Comparison of ENCODE assay signal across 1 cellular context in genomic region chr6:27545271-27546046, GRCh38.
TF ChIP-seq lines count a peak whose summit lies in the region.

No MANE protein-coding gene starts in this region.

TF ChIP-seq in HepG2, 621 proteins besides CTCF, POLR2A, EP300 and RAD21 (continued from another document and continues in another):
- peak; percentile 48; the same call in 1 of the 2 replicates for TF ChIP-seq ELF1 (CRISPR knock-in tag; IDR thresholded peaks at IDR 0.05)
- peak; percentile 45; the same call in 1 of the 2 replicates for TF ChIP-seq RXRB (CRISPR knock-in tag; IDR thresholded peaks at IDR 0.05; ENCODE audit: borderline replicate concordance)
- TF ChIP-seq REL (CRISPR knock-in tag; conservative IDR thresholded peaks at IDR 0.05) = no peak
- TF ChIP-seq ZZZ3 (CRISPR knock-in tag; IDR thresholded peaks at IDR 0.05; ENCODE audit: borderline replicate concordance) = no peak
- no peak for TF ChIP-seq HIC2 (CRISPR knock-in tag; IDR thresholded peaks at IDR 0.05; ENCODE audit: low read depth)
- peak; percentile 69; the same call in 1 of the 2 replicates for TF ChIP-seq FOXP4 (CRISPR knock-in tag; IDR thresholded peaks at IDR 0.05)
- no peak for TF ChIP-seq ZC3H13 (CRISPR knock-in tag; IDR thresholded peaks at IDR 0.05)
- TF ChIP-seq NFYB (CRISPR knock-in tag; IDR thresholded peaks at IDR 0.05) = peak; percentile 13; the same call in 1 of the 2 replicates
- no peak for TF ChIP-seq SETDB1 (CRISPR knock-in tag; IDR thresholded peaks at IDR 0.05; ENCODE audit: borderline replicate concordance)
- no peak for TF ChIP-seq ZNF724P (CRISPR knock-in tag; IDR thresholded peaks at IDR 0.05; ENCODE audit: borderline replicate concordance)
- no peak for TF ChIP-seq ZNF263 (CRISPR knock-in tag; IDR thresholded peaks at IDR 0.05)
- TF ChIP-seq FOXP1 (IDR thresholded peaks at IDR 0.05) = no peak
- no peak for TF ChIP-seq FOXP1 (CRISPR knock-in tag; IDR thresholded peaks at IDR 0.05)
- TF ChIP-seq FOXK1 (CRISPR knock-in tag; IDR thresholded peaks at IDR 0.05; ENCODE audit: borderline replicate concordance, low read depth) = peak; percentile 63; the same call in 1 of the 2 replicates
- TF ChIP-seq TFE3 (CRISPR knock-in tag; IDR thresholded peaks at IDR 0.05) = no peak
- no peak; the same call in 1 of the 2 replicates for TF ChIP-seq ZSCAN12 (CRISPR knock-in tag; IDR thresholded peaks at IDR 0.05)
- no peak for TF ChIP-seq ZNF775 (CRISPR knock-in tag; IDR thresholded peaks at IDR 0.05; ENCODE audit: borderline replicate concordance)
- TF ChIP-seq NFRKB (IDR thresholded peaks at IDR 0.05) = no peak
- TF ChIP-seq ZNF460 (CRISPR knock-in tag; IDR thresholded peaks at IDR 0.05; ENCODE audit: borderline replicate concordance) = no peak
- no peak for TF ChIP-seq ARNTL (CRISPR knock-in tag; IDR thresholded peaks at IDR 0.05)
- TF ChIP-seq CSRNP2 (CRISPR knock-in tag; conservative IDR thresholded peaks at IDR 0.05; ENCODE audit: low read depth) = no peak
- peak; percentile 72; the same call in 1 of the 2 replicates for TF ChIP-seq ZNF317 (CRISPR knock-in tag; IDR thresholded peaks at IDR 0.05)
- TF ChIP-seq RFX3 (CRISPR knock-in tag; IDR thresholded peaks at IDR 0.05) = no peak
- no peak for TF ChIP-seq ZNF260 (CRISPR knock-in tag; IDR thresholded peaks at IDR 0.05; ENCODE audit: borderline replicate concordance, low read depth)
- TF ChIP-seq ZSCAN29 (CRISPR knock-in tag; conservative IDR thresholded peaks at IDR 0.05) = no peak; the same call in 1 of the 2 replicates
- TF ChIP-seq ZFYVE20 (CRISPR knock-in tag; IDR thresholded peaks at IDR 0.05; ENCODE audit: borderline replicate concordance, low read depth) = no peak
- no peak for TF ChIP-seq CHCHD3 (CRISPR knock-in tag; IDR thresholded peaks at IDR 0.05)
- TF ChIP-seq PRMT3 (CRISPR knock-in tag; IDR thresholded peaks at IDR 0.05; ENCODE audit: borderline replicate concordance, low read depth) = 0 out of 2 replicates have a peak, but pooled peaks have one; percentile 40
- no peak for TF ChIP-seq ATRX (CRISPR knock-in tag; IDR thresholded peaks at IDR 0.05; ENCODE audit: borderline replicate concordance)
- no peak for TF ChIP-seq MBNL3 (CRISPR knock-in tag; conservative IDR thresholded peaks at IDR 0.05)
- no peak for TF ChIP-seq CHD2 (IDR thresholded peaks at IDR 0.05; ENCODE audit: low read depth, low read length)
- peak; percentile 94 for TF ChIP-seq ZHX1 (CRISPR knock-in tag; IDR thresholded peaks at IDR 0.05; ENCODE audit: low read depth)
- no peak for TF ChIP-seq POLR2G (IDR thresholded peaks at IDR 0.05; ENCODE audit: low read depth, low read length)
- peak; percentile 31; the same call in 1 of the 2 replicates for TF ChIP-seq ZNF280B (CRISPR knock-in tag; IDR thresholded peaks at IDR 0.05; ENCODE audit: borderline replicate concordance)
- TF ChIP-seq ZNF335 (CRISPR knock-in tag; IDR thresholded peaks at IDR 0.05) = no peak; the same call in 1 of the 2 replicates
- TF ChIP-seq ZFP41 (CRISPR knock-in tag; IDR thresholded peaks at IDR 0.05; ENCODE audit: borderline replicate concordance) = no peak
- no peak; the same call in 1 of the 2 replicates for TF ChIP-seq ZNF264 (CRISPR knock-in tag; IDR thresholded peaks at IDR 0.05)
- TF ChIP-seq ZEB1 (IDR thresholded peaks at IDR 0.05; ENCODE audit: insufficient replicate concordance, low read depth) = peak; percentile 99
- no peak for TF ChIP-seq RAD51 (IDR thresholded peaks at IDR 0.05; ENCODE audit: borderline replicate concordance)
- peak; percentile 87; the same call in 1 of the 2 replicates for TF ChIP-seq STAT6 (CRISPR knock-in tag; IDR thresholded peaks at IDR 0.05; ENCODE audit: borderline replicate concordance)
- TF ChIP-seq ZBTB34 (CRISPR knock-in tag; IDR thresholded peaks at IDR 0.05) = peak; percentile 69
- no peak for TF ChIP-seq AHR (CRISPR knock-in tag; IDR thresholded peaks at IDR 0.05)
- TF ChIP-seq ZNF816 (CRISPR knock-in tag; IDR thresholded peaks at IDR 0.05; ENCODE audit: borderline replicate concordance) = no peak
- no peak for TF ChIP-seq ZNF431 (CRISPR knock-in tag; IDR thresholded peaks at IDR 0.05; ENCODE audit: borderline replicate concordance, low read depth)
- TF ChIP-seq HIVEP1 (CRISPR knock-in tag; IDR thresholded peaks at IDR 0.05) = no peak
- no peak for TF ChIP-seq ZNF597 (CRISPR knock-in tag; IDR thresholded peaks at IDR 0.05)
- TF ChIP-seq ZNF510 (CRISPR knock-in tag; IDR thresholded peaks at IDR 0.05; ENCODE audit: low read depth) = no peak
- no peak for TF ChIP-seq ZNF414 (CRISPR knock-in tag; IDR thresholded peaks at IDR 0.05)
